In genomic region chr11:69437001-69437875, GRCh38 we compare ENCODE assay signal across 10 cellular contexts. TPM values are rescaled to one million over a fixed set of nuclear protein-coding genes. Genes with fewer than 3 reads are reported as not detected.
DNase-seq lines count a peak whose midpoint lies in the region; ATAC-seq and TF ChIP-seq lines count a peak whose summit lies in the region.
"Had no signal": no experiment of that assay in that cellular context is flagged by ENCODE, and none has a peak within 500 bp of the region (broad histone marks: within the 10 kb centered on the region; RNA-seq: fewer than 3 reads in every experiment).

No MANE protein-coding gene starts in this region.

- H3K56ac ChIP-seq in mesendoderm (ENCODE audit: low read length): peak overlapping the region; percentile 62

- intact Hi-C loops in tibial artery (cut with DNase I; ENCODE audit: low total_unique reads): no loop called here

- 50% methylated on average over 14 of the region's 15 CpGs for WGBS in HUES64
- no CpG with 5 or more reads among the region's 15 CpGs for WGBS in mesendoderm (ENCODE audit: extremely low coverage, insufficient coverage, low lambda C conversion rate)

- H3K4me3 ChIP-seq in HUES64 (ENCODE audit: low read length) (no peak overlapping the region), mesendoderm (ENCODE audit: low read length) (no peak overlapping the region), tibial artery (no peak overlapping the region)

- H2BK120ac ChIP-seq in mesendoderm (ENCODE audit: low read depth, low read length): no peak overlapping the region

- H3K27me3 ChIP-seq in HUES64 (ENCODE audit: insufficient read depth, low read length) (0 out of 2 replicates have a peak, but pooled peaks cover 5% of the 10 kb centered on the region), mesendoderm (ENCODE audit: insufficient read depth, low read length, poor library complexity) (no peaks in the 10 kb centered on the region), tibial artery (no peaks in the 10 kb centered on the region)

- no peak overlapping the region for H2AK5ac ChIP-seq in mesendoderm (ENCODE audit: low read length)

- H4K5ac ChIP-seq in mesendoderm (ENCODE audit: low read length): no peak overlapping the region

- no peaks in the 10 kb centered on the region for H3K36me3 Mint-ChIP-seq in chondrocyte (ENCODE audit: low read depth)

- H3K27ac ChIP-seq in HUES64 (ENCODE audit: low read depth, low read length): 0 out of 2 replicates have a peak overlapping the region, but pooled peaks have one; percentile 28
- peak overlapping the region; percentile 3 for H3K27ac ChIP-seq in mesendoderm (ENCODE audit: low read depth, low read length)
- no peak overlapping the region for H3K27ac ChIP-seq in tibial artery
- H3K27ac ChIP-seq: parathyroid adenoma had no signal

- no peak overlapping the region for H2BK5ac ChIP-seq in mesendoderm (ENCODE audit: low read length)

- ATAC-seq in GM18498 (IDR thresholded peaks at IDR 0.05; ENCODE audit: unreplicated experiment) (no peak), HG03565 (IDR thresholded peaks at IDR 0.05; ENCODE audit: unreplicated experiment) (no peak)

- no peak overlapping the region for H4K8ac ChIP-seq in mesendoderm (ENCODE audit: low read depth, low read length)

- peak overlapping the region; percentile 45 for H3K27ac Mint-ChIP-seq in chondrocyte (ENCODE audit: unreplicated experiment)

- no peaks in the 10 kb centered on the region for H3K79me2 ChIP-seq in mesendoderm (ENCODE audit: control insufficient read depth, insufficient read depth, low read length)
- H3K79me2 ChIP-seq: parathyroid adenoma had no signal

- H3K36me3 ChIP-seq in HUES64 (ENCODE audit: insufficient read depth, low read length): no peaks in the 10 kb centered on the region
- H3K36me3 ChIP-seq in mesendoderm (ENCODE audit: control insufficient read depth, insufficient read depth, low read length): no peaks in the 10 kb centered on the region
- no peaks in the 10 kb centered on the region for H3K36me3 ChIP-seq in tibial artery

- H3K23ac ChIP-seq in mesendoderm (ENCODE audit: low read length): no peak overlapping the region

- peak; percentile 88 for DNase-seq in 8988T
- DNase-seq in chondrocyte (ENCODE audit: low spot score): peak; percentile 96
- DNase-seq in mesendoderm: peak; percentile 91
- DNase-seq in tibial artery: no peak
- DNase-seq in COR-L47 (lab: John Stamatoyannopoulos, UW): no peak

- H3K27me3 Mint-ChIP-seq in chondrocyte (ENCODE audit: low read depth): no peaks in the 10 kb centered on the region

- no peak overlapping the region for H2BK15ac ChIP-seq in mesendoderm (replicated peaks; ENCODE audit: low read depth)

- H3K4me1 ChIP-seq in HUES64 (ENCODE audit: insufficient read depth, low read length): peaks cover 49% of the 10 kb centered on the region
- H3K4me1 ChIP-seq in mesendoderm (ENCODE audit: control insufficient read depth, low read depth, low read length): peaks cover 20% of the 10 kb centered on the region
- no peaks in the 10 kb centered on the region for H3K4me1 ChIP-seq in tibial artery
- H3K4me1 ChIP-seq: parathyroid adenoma had no signal

- H3K4ac ChIP-seq in mesendoderm (ENCODE audit: low read depth, low read length): no peak overlapping the region

- no peaks in the 10 kb centered on the region for H3K9me3 ChIP-seq in HUES64 (ENCODE audit: insufficient read depth, low read depth, low read length)
- no peaks in the 10 kb centered on the region for H3K9me3 ChIP-seq in tibial artery

- H3K79me1 ChIP-seq in mesendoderm (ENCODE audit: low read length): no peaks in the 10 kb centered on the region

- H3K4me2 ChIP-seq in mesendoderm (ENCODE audit: low read length): no peak overlapping the region

- peak overlapping the region; percentile 9 for H3K18ac ChIP-seq in mesendoderm (ENCODE audit: low read length)

- TF ChIP-seq CTCF in chondrocyte (IDR thresholded peaks at IDR 0.05) (no peak), tibial artery (IDR thresholded peaks at IDR 0.05) (no peak)

- H3K4me1 Mint-ChIP-seq in chondrocyte (ENCODE audit: low read depth): peaks cover 19% of the 10 kb centered on the region

- H3K4me3 Mint-ChIP-seq in chondrocyte (ENCODE audit: unreplicated experiment): no peak overlapping the region

- H3K9ac ChIP-seq in HUES64 (ENCODE audit: low read depth, low read length) (no peak overlapping the region; the same call in 1 of the 2 replicates), mesendoderm (ENCODE audit: low read length) (no peak overlapping the region)
- H3K9ac ChIP-seq: parathyroid adenoma had no signal

- no peaks in the 10 kb centered on the region for H3K9me3 Mint-ChIP-seq in chondrocyte (ENCODE audit: low read depth)

RNA-seq across cellular contexts. Expression of gene LINC01488, which starts 44.2 kb away (rescaled TPM):
- not detected for polyA plus RNA-seq in HUES64 (2013, experiment 1 of 2)
- not detected for polyA plus RNA-seq in HUES64 (2013, experiment 2 of 2)
- not detected in 3 replicates for total RNA-seq in chondrocyte
- not detected for polyA plus RNA-seq in mesendoderm (2013, experiment 1 of 2)
- polyA plus RNA-seq in mesendoderm (2013, experiment 2 of 2): not detected
- polyA plus RNA-seq: adipose tissue had no signal

Comparison
In these comparisons a context has a peak if more than half of its experiments do, and no peak if none do; other contexts are left out.
1. DNase-seq: peak in 8988T (single experiment), chondrocyte (single experiment) and mesendoderm (single experiment); none in tibial artery (0 of 2) and COR-L47 (single experiment).
2. H3K27ac ChIP-seq: peak in HUES64 (single experiment) and mesendoderm (single experiment); none in tibial artery (0 of 2).